ENCODE assay signal across 8 cellular contexts in the genomic region with DNA sequence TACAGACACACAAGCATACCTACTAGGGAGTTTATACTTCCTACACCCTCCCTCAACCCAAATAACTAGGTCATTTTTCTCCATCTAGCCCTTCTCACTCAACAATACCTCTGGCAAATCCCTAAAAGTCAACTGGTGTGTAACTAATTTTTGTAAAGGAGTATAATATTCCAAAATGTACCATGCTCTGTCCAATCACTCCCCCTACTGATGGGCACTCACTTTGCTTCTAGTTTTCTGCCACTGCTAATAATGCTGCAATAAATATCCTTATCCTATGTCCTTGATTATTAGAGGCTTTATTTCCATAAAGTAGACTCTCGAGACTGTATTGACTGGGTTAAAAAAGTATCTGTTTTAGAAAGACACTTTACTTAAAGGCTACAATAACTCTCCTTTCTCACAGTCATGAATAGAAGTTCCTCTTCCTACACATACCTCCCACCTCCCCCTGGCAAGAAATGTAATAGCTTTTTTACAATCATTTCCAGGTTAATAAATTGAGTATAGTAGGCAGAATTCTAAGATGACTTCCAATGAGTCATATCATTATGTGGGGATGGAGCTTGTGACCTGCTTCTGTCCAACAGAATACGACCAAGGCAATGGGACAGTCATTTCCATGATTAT. TPM values are rescaled to one million over a fixed set of nuclear protein-coding genes. Genes with fewer than 3 reads are reported as not detected.
DNase-seq lines count a peak whose midpoint lies in the region; ATAC-seq, FAIRE-seq and TF ChIP-seq lines count a peak whose summit lies in the region.

No MANE protein-coding gene starts in this region.

- H3K4me3 ChIP-seq in BE2C (ENCODE audit: low read depth, low read length) (no peak overlapping the region), adrenal gland (no peak overlapping the region), ovary (no peak overlapping the region)

- peak; percentile 30 for FAIRE-seq in H54 (lab: Jason Lieb, UNC)

- TF ChIP-seq EP300 in ovary (IDR thresholded peaks at IDR 0.05): no peak

- H3K27me3 ChIP-seq in BE2C (no peaks in the 10 kb centered on the region), adrenal gland (no peaks in the 10 kb centered on the region), ovary (no peaks in the 10 kb centered on the region)

- TF ChIP-seq CTCF in BE2C (IDR thresholded peaks at IDR 0.05; ENCODE audit: low read depth, low read length): peak; percentile 95
- peak; percentile 32 to 70 (median 56) for TF ChIP-seq CTCF in adrenal gland (IDR thresholded peaks at IDR 0.05)
- peak in 1 of 3 donors; percentile 42 for TF ChIP-seq CTCF in ovary (IDR thresholded peaks at IDR 0.05)

- H3K4me1 ChIP-seq in BE2C (peaks cover 30% of the 10 kb centered on the region), adrenal gland (replicated peaks in 1 of 2) (peaks cover 9 to 41% of the 10 kb centered on the region in 2 donors), ovary (ENCODE audit: insufficient read depth) (peaks cover 7% of the 10 kb centered on the region)

- intact Hi-C loops in adrenal gland (cut with DNase I): loop anchor here (5.0 kb wide), 2 partner anchors 146 to 151 kb away; no protein-coding TSS in a partner anchor
- intact Hi-C loops in ovary (cut with DNase I): loop anchor here in 2 of 4 donors (5.0 to 10.0 kb wide), 3 partner anchors 861 to 1093 kb away; a partner anchor contains a TSS

- H3K27ac ChIP-seq in adrenal gland: peak overlapping the region in 1 of 5 donors; percentile 41
- H3K27ac ChIP-seq in ovary: no peak overlapping the region

- 52 to 70% (median 57%) methylated on average over 2 of the region's 2 CpGs for WGBS in adrenal gland, 4 donors
- WGBS in ovary, 3 donors: 67 to 87% (median 78%) methylated on average over 2 of the region's 2 CpGs

- ATAC-seq in left lobe of liver (peak; percentile 38), GM18520 (IDR thresholded peaks at IDR 0.05; ENCODE audit: unreplicated experiment) (no peak)

- H3K36me3 ChIP-seq in BE2C: no peaks in the 10 kb centered on the region; the same call in none of the 2 replicates
- no peaks in the 10 kb centered on the region for H3K36me3 ChIP-seq in adrenal gland (replicated peaks in 1 of 2)
- no peaks in the 10 kb centered on the region for H3K36me3 ChIP-seq in ovary

- no peak for TF ChIP-seq POLR2A in H54 (IDR thresholded peaks at IDR 0.05; ENCODE audit: low read depth, low read length)
- TF ChIP-seq POLR2A in adrenal gland (IDR thresholded peaks at IDR 0.05): no peak
- no peak for TF ChIP-seq POLR2A in ovary (IDR thresholded peaks at IDR 0.05)

- H3K9me3 ChIP-seq in BE2C: no peaks in the 10 kb centered on the region
- H3K9me3 ChIP-seq in adrenal gland (replicated peaks in 1 of 3): no peaks in the 10 kb centered on the region
- no peaks in the 10 kb centered on the region for H3K9me3 ChIP-seq in ovary

- DNase-seq in BE2C (peak; percentile 27), H54 (ENCODE audit: insufficient read length, low spot score) (no peak), adrenal gland (peak in 3 of 7 donors; percentile 27 to 59 (median 40)), left lobe of liver (ENCODE audit: low spot score) (no peak), ovary (no peak), GOT3 (lab: John Stamatoyannopoulos, UW) (no peak), activated gamma-delta T cell (lab: John Stamatoyannopoulos, UW) (no peak)

RNA-seq across cellular contexts. Expression of a gene that starts 30.0 kb away (rescaled TPM):
- 48.4 TPM for polyA plus RNA-seq in BE2C (2012; ENCODE audit: insufficient read depth, insufficient read length, low read depth)
- 10 to 100 TPM; 11.4 to 26.4 (median 15.1) TPM for total RNA-seq in adrenal gland
- polyA plus RNA-seq in adrenal gland: 10 to 100 TPM in 1 of 3 donors, 1 to 10 TPM in 2; 7.2 to 19.0 (median 7.5) TPM
- total RNA-seq in left lobe of liver: 8.7 TPM
- 10 to 100 TPM in 6 of 7 donors, 1 to 10 TPM in 1; 9.7 to 30.0 (median 18.2) TPM for total RNA-seq in ovary
- polyA plus RNA-seq in ovary: 10 to 100 TPM in 1 of 2 donors, 1 to 10 TPM in 1; 6.6 to 14.6 TPM
